Comparison of ENCODE assay signal across 15 cellular contexts in the genomic region with DNA sequence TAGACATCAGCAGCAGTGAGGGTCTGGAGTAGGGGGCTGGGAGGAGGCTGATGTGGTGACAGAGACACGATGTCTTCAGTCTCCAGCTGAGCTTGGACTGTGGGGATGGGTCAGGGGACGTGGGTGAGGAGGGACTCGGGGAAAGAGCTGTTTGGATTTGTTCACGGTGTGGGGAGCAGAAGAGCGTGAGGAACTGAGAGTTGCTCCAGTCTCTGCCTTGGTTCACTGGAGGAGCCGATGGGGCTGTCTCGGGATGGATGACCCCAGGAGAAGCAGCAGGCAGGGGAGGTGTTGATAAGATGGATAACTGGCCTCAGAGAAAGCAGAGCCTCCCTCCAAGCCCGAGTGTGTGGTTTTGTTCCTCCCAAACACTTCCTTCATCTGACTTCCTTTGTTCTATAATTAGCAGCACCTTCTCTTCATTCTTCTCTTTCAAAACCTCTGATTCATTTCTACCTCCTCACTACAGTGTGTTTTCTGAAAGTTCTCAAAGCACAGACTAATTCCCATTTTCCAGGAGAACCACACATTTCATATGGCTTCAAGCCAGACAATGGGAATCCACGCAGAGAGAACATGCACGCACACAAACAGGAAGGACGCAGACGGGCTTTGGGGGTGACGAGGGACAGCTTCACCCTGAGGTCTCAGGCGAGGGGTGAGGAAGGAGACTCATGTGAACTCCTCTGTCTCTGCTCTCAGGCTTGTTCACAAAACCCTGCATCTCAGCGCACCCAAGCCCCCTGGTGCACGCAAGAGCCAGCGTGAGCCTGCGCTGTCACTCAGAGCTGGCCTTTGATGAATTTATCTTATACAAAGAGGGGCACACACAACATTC. TPM values are rescaled to one million over a fixed set of nuclear protein-coding genes. Genes with fewer than 3 reads are reported as not detected.
DNase-seq lines count a peak whose midpoint lies in the region; ATAC-seq, FAIRE-seq and TF ChIP-seq lines count a peak whose summit lies in the region.
"Had no signal": no experiment of that assay in that cellular context is flagged by ENCODE, and none has a peak within 500 bp of the region (broad histone marks: within the 10 kb centered on the region; RNA-seq: fewer than 3 reads in every experiment).

No MANE protein-coding gene starts in this region.

- no peak for TF ChIP-seq POLR2A in endothelial cell of umbilical vein (IDR thresholded peaks at IDR 0.05; ENCODE audit: low read depth, low read length)

- POLR2A ChIA-PET in endothelial cell of umbilical vein (lab: Charles Lee), result no interaction called here
- POLR2A ChIA-PET in PC-3 (lab: Charles Lee; ENCODE audit: unreplicated experiment), result no interaction called here

- H4K20me1 ChIP-seq in BLaER1, result no peaks in the 10 kb centered on the region
- H4K20me1 ChIP-seq in OCI-LY3 (ENCODE audit: insufficient read depth, low read length), result 0 out of 2 replicates have a peak, but pooled peaks cover 3% of the 10 kb centered on the region
- H4K20me1 ChIP-seq in endothelial cell of umbilical vein (replicated peaks; ENCODE audit: control insufficient read depth, extremely low read depth, insufficient read depth, low read length), result no peaks in the 10 kb centered on the region
- no peaks in the 10 kb centered on the region; the same call in 1 of the 2 replicates for H4K20me1 ChIP-seq in PC-3 (ENCODE audit: low read length)

- ATAC-seq in PC-3 (no peak), HG03039 (IDR thresholded peaks at IDR 0.05; ENCODE audit: unreplicated experiment) (no peak)

- H3K9me1 ChIP-seq in endothelial cell of umbilical vein (replicated peaks; ENCODE audit: control insufficient read depth, extremely low read depth, insufficient read depth, low read length), result no peaks in the 10 kb centered on the region

- H3K9me2 ChIP-seq in PC-3 (replicated peaks; ENCODE audit: low read length), result no peaks in the 10 kb centered on the region

- no peaks in the 10 kb centered on the region for H3F3A ChIP-seq in PC-3 (ENCODE audit: low read length, unreplicated experiment)

- peak; percentile 37 for DNase-seq in endothelial cell of umbilical vein (ENCODE audit: low read depth, low spot score)
- DNase-seq in PC-3, result no peak
- no peak for DNase-seq in NCI-H1436 treated with DMSO at 0.1 percent for 48 hours (lab: John Stamatoyannopoulos, UW)
- no peak for DNase-seq in cerebellum (ENCODE audit: low spot score)
- DNase-seq: GM23248, kidney glomerular epithelial cell, NCI-H1417 had no signal

- H2AFZ ChIP-seq in OCI-LY3 (ENCODE audit: low read depth, low read length), result peak overlapping the region; percentile 41; the same call in 1 of the 2 replicates
- H2AFZ ChIP-seq in endothelial cell of umbilical vein (ENCODE audit: low read depth, low read length), result no peak overlapping the region
- H2AFZ ChIP-seq in PC-3 (ENCODE audit: low read length), result no peak overlapping the region
- H2AFZ ChIP-seq: GM23248 had no signal

- H3K4me3 ChIP-seq in BLaER1, result no peak overlapping the region
- peak overlapping the region; percentile 12 for H3K4me3 ChIP-seq in GM12875 (ENCODE audit: low read depth, low read length)
- peak overlapping the region; percentile 64 for H3K4me3 ChIP-seq in OCI-LY3 (ENCODE audit: low read length)
- no peak overlapping the region for H3K4me3 ChIP-seq in endothelial cell of umbilical vein (replicated peaks in 1 of 3; ENCODE audit: insufficient read depth in 1 of 3, low read depth in 1 of 3, low read length in 3 of 3)
- no peak overlapping the region for H3K4me3 ChIP-seq in PC-3 (ENCODE audit: low read length)
- H3K4me3 ChIP-seq: GM23248, SK-N-MC had no signal

- dilution Hi-C loops in endothelial cell of umbilical vein (cut with MboI; ENCODE audit: extremely low pct_ligation_motif_present, low sequenced_read_pairs), result no loop called here

- peak; percentile 83 for FAIRE-seq in endothelial cell of umbilical vein (lab: Jason Lieb, UNC)
- FAIRE-seq: frontal cortex had no signal

- H3K9ac ChIP-seq in BLaER1 (peak overlapping the region; percentile 30; the same call in 1 of the 2 replicates), OCI-LY3 (ENCODE audit: low read length) (peak overlapping the region; percentile 30; the same call in 1 of the 2 replicates), endothelial cell of umbilical vein (replicated peaks; ENCODE audit: extremely low read depth, insufficient read depth, low read length) (peak overlapping the region; percentile 27), PC-3 (ENCODE audit: low read length) (no peak overlapping the region)
- H3K9ac ChIP-seq: GM23248 had no signal

- H3K4me2 ChIP-seq in BLaER1 (peak overlapping the region; percentile 73), OCI-LY3 (ENCODE audit: low read length) (peak overlapping the region; percentile 93), endothelial cell of umbilical vein (ENCODE audit: insufficient read depth, low read length) (no peak overlapping the region), PC-3 (ENCODE audit: low read length) (no peak overlapping the region)

- no peaks in the 10 kb centered on the region for H3K79me2 ChIP-seq in OCI-LY3 (ENCODE audit: low read length)
- no peaks in the 10 kb centered on the region for H3K79me2 ChIP-seq in endothelial cell of umbilical vein (ENCODE audit: control insufficient read depth, insufficient read depth, low read length)
- H3K79me2 ChIP-seq in PC-3 (ENCODE audit: low read length), result no peaks in the 10 kb centered on the region

- no peaks in the 10 kb centered on the region for H3K27me3 ChIP-seq in BLaER1
- peaks cover 69% of the 10 kb centered on the region for H3K27me3 ChIP-seq in OCI-LY3 (ENCODE audit: low read depth, low read length)
- H3K27me3 ChIP-seq in endothelial cell of umbilical vein (ENCODE audit: control insufficient read depth in 2 of 2, insufficient read depth in 2 of 2, low read length in 2 of 2), result no peaks in the 10 kb centered on the region
- H3K27me3 ChIP-seq in PC-3 (ENCODE audit: low read length), result peaks cover 36% of the 10 kb centered on the region

- H3K9me3 ChIP-seq in BLaER1 (no peaks in the 10 kb centered on the region), OCI-LY3 (ENCODE audit: insufficient read depth, low read length) (no peaks in the 10 kb centered on the region), endothelial cell of umbilical vein (replicated peaks; ENCODE audit: control insufficient read depth, insufficient read depth, low read length) (no peaks in the 10 kb centered on the region), PC-3 (ENCODE audit: low read length) (no peaks in the 10 kb centered on the region)
- H3K9me3 ChIP-seq: neutrophil had no signal

- TF ChIP-seq CTCF in GM12875 (IDR thresholded peaks at IDR 0.05; ENCODE audit: borderline replicate concordance, insufficient read depth, low read depth, low read length), result no peak
- no peak for TF ChIP-seq CTCF in OCI-LY3 (IDR thresholded peaks at IDR 0.05; ENCODE audit: low read depth, low read length)
- no peak for TF ChIP-seq CTCF in endothelial cell of umbilical vein (IDR thresholded peaks at IDR 0.05; ENCODE audit: extremely low read depth in 1 of 2, insufficient read depth in 1 of 2, low read depth in 1 of 2, low read length in 2 of 2)
- no peak for TF ChIP-seq CTCF in PC-3 (conservative IDR thresholded peaks at IDR 0.05; ENCODE audit: low read depth, low read length)

- H3K27ac ChIP-seq in BLaER1 (peak overlapping the region; percentile 1; the same call in 1 of the 2 replicates), OCI-LY3 (ENCODE audit: low read length) (no peak overlapping the region; the same call in 1 of the 2 replicates), endothelial cell of umbilical vein (ENCODE audit: insufficient read depth, low read depth, low read length) (peak overlapping the region; percentile 66), PC-3 (ENCODE audit: low read length) (no peak overlapping the region)
- H3K27ac ChIP-seq: GM23248, neutrophil, SK-N-MC had no signal

- H3K36me3 ChIP-seq in BLaER1 (no peaks in the 10 kb centered on the region), OCI-LY3 (replicated peaks; ENCODE audit: low read depth, low read length) (no peaks in the 10 kb centered on the region), endothelial cell of umbilical vein (ENCODE audit: control insufficient read depth in 2 of 2, extremely low read depth in 1 of 2, insufficient read depth in 2 of 2, low read length in 2 of 2) (no peaks in the 10 kb centered on the region), PC-3 (ENCODE audit: low read depth, low read length) (no peaks in the 10 kb centered on the region)
- H3K36me3 ChIP-seq: neutrophil had no signal

- BruUV-seq in endothelial cell of umbilical vein (replicated peaks; lab: Mats Ljungman, UMichigan), result TSS peak; percentile 62
- no TSS peak for BruUV-seq in PC-3 (replicated peaks; lab: Mats Ljungman, UMichigan)

- H3K4me1 ChIP-seq in BLaER1, result peaks cover 70% of the 10 kb centered on the region
- peaks cover 59% of the 10 kb centered on the region for H3K4me1 ChIP-seq in OCI-LY3 (ENCODE audit: low read length)
- H3K4me1 ChIP-seq in endothelial cell of umbilical vein (ENCODE audit: control insufficient read depth, extremely low read depth, insufficient read depth, low read length), result peaks cover 43% of the 10 kb centered on the region
- peaks cover 25% of the 10 kb centered on the region for H3K4me1 ChIP-seq in PC-3 (ENCODE audit: insufficient read depth, low read length)

- intact Hi-C loops in endothelial cell of umbilical vein (cut with micrococcal nuclease) (no loop called here), PC-3 (cut with micrococcal nuclease) (no loop called here)

- CTCF ChIA-PET in endothelial cell of umbilical vein (lab: Charles Lee) (no interaction called here), PC-3 (lab: Charles Lee) (no interaction called here)

RNA-seq across cellular contexts. Expression of a gene that starts 18.6 kb away (rescaled TPM):
- total RNA-seq in endothelial cell of umbilical vein, result not detected in 2 replicates
- not detected in 2 replicates for polyA plus RNA-seq in endothelial cell of umbilical vein
- not detected in 2 replicates for polyA plus RNA-seq in endothelial cell of umbilical vein (2011; cell fraction: cytosol; rRNA removed)
- not detected in 2 replicates for polyA plus RNA-seq in endothelial cell of umbilical vein (2011; cell fraction: nucleus; rRNA removed)
- polyA plus RNA-seq in endothelial cell of umbilical vein (2012), result not detected in 2 replicates
- polyA minus RNA-seq in endothelial cell of umbilical vein, result not detected in 2 replicates
- not detected for polyA minus RNA-seq in endothelial cell of umbilical vein (2011; cell fraction: cytosol; rRNA and poly(A)+ RNA removed)
- not detected in 2 replicates for polyA minus RNA-seq in endothelial cell of umbilical vein (2011; cell fraction: nucleus; rRNA and poly(A)+ RNA removed)
- total RNA-seq in PC-3 (2014; rRNA removed), result not detected in 2 replicates
- total RNA-seq in cerebellum, result not detected
- total RNA-seq: G401, GM23248 had no signal
- polyA plus RNA-seq: GM23248 had no signal

RNA-seq across cellular contexts. Expression of a gene that starts 48.1 kb away (rescaled TPM):
- 73.8 and 85.5 TPM in 2 replicates for total RNA-seq in endothelial cell of umbilical vein
- polyA plus RNA-seq in endothelial cell of umbilical vein, result 37.3 and 48.3 TPM in 2 replicates
- 10.6 and 30.3 TPM in 2 replicates for polyA plus RNA-seq in endothelial cell of umbilical vein (2011; cell fraction: cytosol; rRNA removed)
- 10.9 and 11.5 TPM in 2 replicates for polyA plus RNA-seq in endothelial cell of umbilical vein (2011; cell fraction: nucleus; rRNA removed)
- 16.2 and 50.4 TPM in 2 replicates for polyA plus RNA-seq in endothelial cell of umbilical vein (2012)
- 2.6 and 3.6 TPM in 2 replicates for polyA minus RNA-seq in endothelial cell of umbilical vein
- not detected for polyA minus RNA-seq in endothelial cell of umbilical vein (2011; cell fraction: cytosol; rRNA and poly(A)+ RNA removed)
- polyA minus RNA-seq in endothelial cell of umbilical vein (2011; cell fraction: nucleus; rRNA and poly(A)+ RNA removed), result 1.4 and 6.2 TPM in 2 replicates
- total RNA-seq in PC-3 (2014; rRNA removed), result 0.73 and 1.4 TPM in 2 replicates
- 3.9 TPM for total RNA-seq in cerebellum

RNA-seq across cellular contexts. Expression of a gene that starts 52.3 kb away (rescaled TPM):
- not detected in 2 replicates for total RNA-seq in endothelial cell of umbilical vein
- polyA plus RNA-seq in endothelial cell of umbilical vein, result not detected in 2 replicates
- not detected in 2 replicates for polyA plus RNA-seq in endothelial cell of umbilical vein (2011; cell fraction: cytosol; rRNA removed)
- not detected in 2 replicates for polyA plus RNA-seq in endothelial cell of umbilical vein (2011; cell fraction: nucleus; rRNA removed)
- polyA plus RNA-seq in endothelial cell of umbilical vein (2012), result not detected in 2 replicates
- not detected in 2 replicates for polyA minus RNA-seq in endothelial cell of umbilical vein
- not detected for polyA minus RNA-seq in endothelial cell of umbilical vein (2011; cell fraction: cytosol; rRNA and poly(A)+ RNA removed)
- polyA minus RNA-seq in endothelial cell of umbilical vein (2011; cell fraction: nucleus; rRNA and poly(A)+ RNA removed), result not detected in 2 replicates
- not detected in 2 replicates for total RNA-seq in PC-3 (2014; rRNA removed)
- 0.27 TPM for total RNA-seq in cerebellum
- total RNA-seq: G401, GM23248 had no signal
- polyA plus RNA-seq: GM23248 had no signal

RNA-seq across cellular contexts. Expression of a gene that starts 57.7 kb away (rescaled TPM):
- total RNA-seq in endothelial cell of umbilical vein (2.8 and 3.2 TPM in 2 replicates), PC-3 (2014; rRNA removed) (7.1 and 12.6 TPM in 2 replicates), cerebellum (1.3 TPM)
- 0.97 and 1.5 TPM in 2 replicates for polyA plus RNA-seq in endothelial cell of umbilical vein
- polyA plus RNA-seq in endothelial cell of umbilical vein (2011; cell fraction: cytosol; rRNA removed), result 0.61 and 0.93 TPM in 2 replicates
- polyA plus RNA-seq in endothelial cell of umbilical vein (2011; cell fraction: nucleus; rRNA removed), result 0.70 and 0.76 TPM in 2 replicates
- 1.8 and 3.8 TPM in 2 replicates for polyA plus RNA-seq in endothelial cell of umbilical vein (2012)
- 0.74 and 2.1 TPM in 2 replicates for polyA minus RNA-seq in endothelial cell of umbilical vein
- 7.8 TPM for polyA minus RNA-seq in endothelial cell of umbilical vein (2011; cell fraction: cytosol; rRNA and poly(A)+ RNA removed)
- 0.87 and 3.4 TPM in 2 replicates for polyA minus RNA-seq in endothelial cell of umbilical vein (2011; cell fraction: nucleus; rRNA and poly(A)+ RNA removed)

Comparison
In these comparisons a context has a peak if more than half of its experiments do, and no peak if none do; other contexts are left out.
1. H3K27ac ChIP-seq: peak in BLaER1 (single experiment) and endothelial cell of umbilical vein (single experiment); none in OCI-LY3 (single experiment) and PC-3 (single experiment).
2. H3K4me2 ChIP-seq: peak in BLaER1 (single experiment) and OCI-LY3 (single experiment); none in endothelial cell of umbilical vein (single experiment) and PC-3 (single experiment).
3. H3K4me3 ChIP-seq: peak in GM12875 (single experiment) and OCI-LY3 (single experiment); none in BLaER1 (single experiment), endothelial cell of umbilical vein (0 of 3) and PC-3 (single experiment).
4. RNA of a gene that starts 48.1 kb away (total RNA-seq): 73.8 to 85.5 TPM in endothelial cell of umbilical vein; 3.9 TPM in cerebellum (single experiment) and 0.73 to 1.4 TPM in PC-3; every median in the first group is over 10 times any median in the second.